Comparison of ENCODE assay signal across 12 cellular contexts in genomic region chr10:28263136-28263857, GRCh38. TPM values are rescaled to one million over a fixed set of nuclear protein-coding genes. Genes with fewer than 3 reads are reported as not detected.
A peak's percentile ranks its signal among the peaks of the same experiment; 100 is the strongest.
DNase-seq lines count a peak whose midpoint lies in the region; TF ChIP-seq lines count a peak whose summit lies in the region.
"Had no signal": no experiment of that assay in that cellular context is flagged by ENCODE, and none has a peak within 500 bp of the region (broad histone marks: within the 10 kb centered on the region; RNA-seq: fewer than 3 reads in every experiment).

No MANE protein-coding gene starts in this region.

- 63 to 64% methylated on average over 10 of the region's 10 CpGs for WGBS in tibial nerve, 2 donors

- in situ Hi-C loops in G401 (cut with HindIII; ENCODE audit: low sequenced_read_pairs) = no loop called here

- H3K9ac ChIP-seq in adipocyte (ENCODE audit: low read length) (no peak overlapping the region), rectal smooth muscle tissue (ENCODE audit: low read length) (no peak overlapping the region)
- H3K9ac ChIP-seq: BLaER1 had no signal

- no peak for TF ChIP-seq EP300 in tibial nerve (IDR thresholded peaks at IDR 0.05)

- DNase-seq in G401 (ENCODE audit: low spot score) (peak; percentile 86), adipocyte (ENCODE audit: low read depth) (peak; percentile 31), kidney tubule cell (ENCODE audit: low spot score) (peak; percentile 57), tibial nerve (ENCODE audit: low spot score in 2 of 2) (no peak), NCI-H2107 treated with DMSO at 0.1 percent for 48 hours (lab: John Stamatoyannopoulos, UW; ENCODE audit: unreplicated experiment) (no peak), AG08395 (ENCODE audit: low spot score) (no peak)
- no peak for DNase-seq in activated CD4-positive, CD25-positive, alpha-beta regulatory T cell treated with anti-CD3 and anti-CD28 coated beads, Interleukin-2, amount 50 U/mL, for 72 hours
- DNase-seq: NCI-H226; stimulated activated CD4-positive, alpha-beta T cell treated with anti-CD3 and anti-CD28 coated beads, Interleukin-2, amount 100 ng/mL, for 24 hours; WERI-Rb-1 had no signal

- H3K9me3 ChIP-seq in adipocyte (ENCODE audit: control insufficient read depth, low read length) = no peaks in the 10 kb centered on the region
- no peaks in the 10 kb centered on the region for H3K9me3 ChIP-seq in tibial nerve
- H3K9me3 ChIP-seq: BLaER1 had no signal

- H3K36me3 ChIP-seq in adipocyte (ENCODE audit: control insufficient read depth, insufficient read depth, low read length, severe bottlenecking) (no peaks in the 10 kb centered on the region), rectal smooth muscle tissue (ENCODE audit: control insufficient read depth, insufficient read depth, low read length) (no peaks in the 10 kb centered on the region), tibial nerve (no peaks in the 10 kb centered on the region)
- H3K36me3 ChIP-seq: BLaER1, WERI-Rb-1 had no signal

- no peak for TF ChIP-seq CTCF in tibial nerve (IDR thresholded peaks at IDR 0.05)

- no peaks in the 10 kb centered on the region for H3K4me1 ChIP-seq in adipocyte (ENCODE audit: control insufficient read depth, insufficient read depth, low read length)
- H3K4me1 ChIP-seq in rectal smooth muscle tissue (ENCODE audit: control insufficient read depth, insufficient read depth, low read length) = peaks cover 3% of the 10 kb centered on the region
- H3K4me1 ChIP-seq in tibial nerve = no peaks in the 10 kb centered on the region

- no peak overlapping the region for H3K4me3 ChIP-seq in adipocyte (ENCODE audit: low read length)
- H3K4me3 ChIP-seq in rectal smooth muscle tissue (ENCODE audit: low read length) = peak overlapping the region; percentile 7
- H3K4me3 ChIP-seq in tibial nerve = no peak overlapping the region
- H3K4me3 ChIP-seq: BLaER1 had no signal

- no peak for TF ChIP-seq POLR2A in tibial nerve (IDR thresholded peaks at IDR 0.05)

- peaks cover 4% of the 10 kb centered on the region for H3K27me3 ChIP-seq in adipocyte (replicated peaks; ENCODE audit: control insufficient read depth, insufficient read depth, low read length)
- H3K27me3 ChIP-seq in rectal smooth muscle tissue (ENCODE audit: control insufficient read depth, insufficient read depth, low read length) = no peaks in the 10 kb centered on the region
- H3K27me3 ChIP-seq in tibial nerve = no peaks in the 10 kb centered on the region
- H3K27me3 ChIP-seq: BLaER1 had no signal

- peak overlapping the region; percentile 40 for H3K27ac ChIP-seq in rectal smooth muscle tissue (ENCODE audit: low read depth, low read length)
- H3K27ac ChIP-seq in tibial nerve = no peak overlapping the region
- H3K27ac ChIP-seq: BLaER1, WERI-Rb-1 had no signal

RNA-seq across cellular contexts. Expression of gene MPP7, which starts 39.6 kb away (rescaled TPM):
- total RNA-seq in G401 (2014; rRNA removed; shearing (Covaris generic)) = 0.31 TPM in 1 of 2 replicates, not detected in the other
- 1 to 10 TPM; 1.5 to 8.4 (median 4.3) TPM for total RNA-seq in tibial nerve

Comparison
In these comparisons a context has a peak if more than half of its experiments do, and no peak if none do; other contexts are left out.
1. DNase-seq: peak in G401 (single experiment), adipocyte (single experiment) and kidney tubule cell (single experiment); none in tibial nerve (0 of 2), NCI-H2107 treated with DMSO at 0.1 percent for 48 hours (single experiment), activated CD4-positive, CD25-positive, alpha-beta regulatory T cell treated with anti-CD3 and anti-CD28 coated beads, Interleukin-2, amount 50 U/mL, for 72 hours (single experiment) and AG08395 (single experiment).